In the genomic region with DNA sequence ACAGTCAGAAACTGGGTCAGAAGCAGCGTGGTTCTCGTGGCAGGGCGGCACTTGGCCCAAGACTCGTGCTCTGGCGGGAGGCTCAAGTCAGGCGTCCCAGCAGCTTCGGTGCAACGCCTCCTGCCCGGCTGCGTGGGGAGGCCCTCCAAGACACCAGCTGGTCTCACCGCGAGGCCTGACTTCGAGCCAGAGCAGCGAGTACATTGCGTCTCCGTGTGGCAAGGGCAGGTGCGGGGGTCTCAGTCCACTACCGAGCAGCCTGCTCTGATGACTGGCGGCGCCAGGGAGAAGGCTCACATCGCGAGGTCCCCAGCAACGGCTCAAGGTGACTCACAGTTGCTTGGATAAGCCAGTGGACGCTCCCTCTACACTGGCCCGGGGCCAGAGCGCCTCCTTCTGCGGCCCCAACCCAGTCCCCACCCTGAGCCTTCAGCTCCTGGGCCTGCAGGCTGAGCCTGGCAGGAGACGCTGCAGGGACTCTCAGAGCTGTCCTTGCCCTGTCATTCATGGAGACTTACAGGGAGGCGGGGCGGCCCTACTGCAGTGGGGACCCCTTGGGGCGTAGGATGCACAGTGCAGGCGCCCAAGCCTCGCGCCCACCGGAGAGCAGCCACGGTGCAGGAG, we compare ENCODE assay signal across 11 cellular contexts. TPM values are rescaled to one million over a fixed set of nuclear protein-coding genes. Genes with fewer than 3 reads are reported as not detected.
A peak's percentile ranks its signal among the peaks of the same experiment; 100 is the strongest.
DNase-seq lines count a peak whose midpoint lies in the region; ATAC-seq and TF ChIP-seq lines count a peak whose summit lies in the region.
"Had no signal": no experiment of that assay in that cellular context is flagged by ENCODE, and none has a peak within 500 bp of the region (broad histone marks: within the 10 kb centered on the region; RNA-seq: fewer than 3 reads in every experiment).

No MANE protein-coding gene starts in this region.

- CTCF ChIA-PET in AG04450 (lab: Charles Lee), result interaction anchor here (0.6 kb wide), 1 partner anchor 507 kb away, joined by 5 read pairs; no protein-coding TSS in a partner anchor

- H3K27ac Mint-ChIP-seq in endodermal cell (no peak overlapping the region), T-helper 17 cell (no peak overlapping the region)
- H3K27ac Mint-ChIP-seq: CD8-positive, alpha-beta T cell had no signal

- H3K4me1 ChIP-seq in endodermal cell (ENCODE audit: control insufficient read depth, insufficient read depth, low read length), result no peaks in the 10 kb centered on the region

- H3K4me1 Mint-ChIP-seq in endodermal cell, result no peaks in the 10 kb centered on the region
- H3K4me1 Mint-ChIP-seq in T-helper 17 cell, result peaks cover 3% of the 10 kb centered on the region

- H3K9me3 ChIP-seq in AG04450 (ENCODE audit: control insufficient read depth, insufficient read depth, low read length), result no peaks in the 10 kb centered on the region; the same call in 1 of the 2 replicates
- no peaks in the 10 kb centered on the region for H3K9me3 ChIP-seq in endodermal cell (ENCODE audit: control insufficient read depth, low read length)
- no peaks in the 10 kb centered on the region for H3K9me3 ChIP-seq in T-helper 17 cell (ENCODE audit: control insufficient read depth, low read length, poor library complexity, severe bottlenecking)

- H3K36me3 Mint-ChIP-seq in endodermal cell (ENCODE audit: low read depth), result peaks cover 41% of the 10 kb centered on the region
- peaks cover 5% of the 10 kb centered on the region for H3K36me3 Mint-ChIP-seq in T-helper 17 cell (ENCODE audit: low read depth)

- WGBS in endodermal cell (ENCODE audit: insufficient coverage in 1 of 2, insufficient read length in 1 of 2), 2 experiments, result 94 to 95% methylated on average over 33 to 36 of the region's 36 CpGs

- no peaks in the 10 kb centered on the region for H3K9me3 Mint-ChIP-seq in endodermal cell
- H3K9me3 Mint-ChIP-seq: activated naive CD4-positive, alpha-beta T cell treated with anti-CD3 and anti-CD28 coated beads, Interleukin-2, amount 50 U/mL, for 72 hours; CD8-positive, alpha-beta T cell had no signal

- POLR2A ChIA-PET in AG04450 (lab: Yijun Ruan, JAX), result no interaction called here

- ATAC-seq in T-helper 17 cell, result no peak
- ATAC-seq: CD8-positive, alpha-beta T cell had no signal

- H3K27ac ChIP-seq in AG04450 (ENCODE audit: low read depth, low read length), result no peak overlapping the region
- no peak overlapping the region for H3K27ac ChIP-seq in endodermal cell (ENCODE audit: low read depth, low read length)

- H3K4me3 Mint-ChIP-seq in endodermal cell, result no peak overlapping the region
- no peak overlapping the region for H3K4me3 Mint-ChIP-seq in T-helper 17 cell
- H3K4me3 Mint-ChIP-seq: CD8-positive, alpha-beta T cell had no signal

- H3K9ac ChIP-seq in endodermal cell (ENCODE audit: extremely low read depth, low read length, poor library complexity, severe bottlenecking), result no peak overlapping the region

- H3K4me3 ChIP-seq in AG04450 (ENCODE audit: low read depth, low read length) (no peak overlapping the region), endodermal cell (ENCODE audit: low read length) (no peak overlapping the region)

- no peaks in the 10 kb centered on the region for H3K27me3 Mint-ChIP-seq in endodermal cell (ENCODE audit: insufficient read depth)
- no peaks in the 10 kb centered on the region for H3K27me3 Mint-ChIP-seq in T-helper 17 cell

- H3K36me3 ChIP-seq in endodermal cell (ENCODE audit: control insufficient read depth, insufficient read depth, low read length), result peaks cover 33% of the 10 kb centered on the region

- H3K27me3 ChIP-seq in AG04450 (ENCODE audit: control insufficient read depth, insufficient read depth, low read length) (no peaks in the 10 kb centered on the region), endodermal cell (ENCODE audit: control insufficient read depth, insufficient read depth, low read length, poor library complexity, severe bottlenecking) (no peaks in the 10 kb centered on the region)

- TF ChIP-seq CTCF in AG04450 (IDR thresholded peaks at IDR 0.05; ENCODE audit: low read depth, low read length) (peak; percentile 14; the same call in 1 of the 2 replicates), endodermal cell (conservative IDR thresholded peaks at IDR 0.05) (peak; percentile 53)

- DNase-seq in AG04450 (ENCODE audit: low read depth, low spot score), result no peak
- peak; percentile 37 for DNase-seq in NAMALWA (ENCODE audit: low spot score)
- DNase-seq in endodermal cell, result peak; percentile 69
- peak; percentile 16 for DNase-seq in myocyte (ENCODE audit: low read depth)
- no peak for DNase-seq in T-helper 17 cell
- no peak for DNase-seq in MV-4-11 (lab: John Stamatoyannopoulos, UW)
- DNase-seq in DMS79 (lab: John Stamatoyannopoulos, UW), result no peak
- DNase-seq in UCSD-AML1 (lab: John Stamatoyannopoulos, UW; ENCODE audit: unreplicated experiment), result no peak
- DNase-seq: NCI-H1930 had no signal

RNA-seq across cellular contexts. Expression of gene PRKAR1B, which starts 41.9 kb away (rescaled TPM):
- polyA plus RNA-seq in AG04450 (2011; rRNA removed), result 16.1 and 17.8 TPM in 2 replicates
- 19.2 and 24.0 TPM in 2 replicates for polyA minus RNA-seq in AG04450 (2011; rRNA and poly(A)+ RNA removed)
- total RNA-seq in endodermal cell (10 to 100 TPM; 33.5 to 43.2 TPM), myocyte (12.3 and 16.4 TPM in 2 replicates), T-helper 17 cell (10 to 100 TPM in 1 of 2 donors, 1 to 10 TPM in 1; 10.0 to 22.1 TPM)
- polyA plus RNA-seq in endodermal cell (2013, experiment 1 of 2), result 12.8 TPM
- 12.0 TPM for polyA plus RNA-seq in endodermal cell (2013, experiment 2 of 2)
- 14.8 TPM for polyA plus RNA-seq in myocyte (2012)

RNA-seq across cellular contexts. Expression of gene DNAAF5, which starts 42.5 kb away (rescaled TPM):
- polyA plus RNA-seq in AG04450 (2011; rRNA removed), result 12.6 and 16.9 TPM in 2 replicates
- 23.0 and 24.0 TPM in 2 replicates for polyA minus RNA-seq in AG04450 (2011; rRNA and poly(A)+ RNA removed)
- total RNA-seq in endodermal cell (10 to 100 TPM; 54.2 to 54.3 TPM), myocyte (38.2 and 40.9 TPM in 2 replicates), T-helper 17 cell (10 to 100 TPM; 10.7 to 13.7 TPM)
- 28.7 TPM for polyA plus RNA-seq in endodermal cell (2013, experiment 1 of 2)
- 27.9 TPM for polyA plus RNA-seq in endodermal cell (2013, experiment 2 of 2)
- 24.9 TPM for polyA plus RNA-seq in myocyte (2012)

Comparison
In these comparisons a context has a peak if more than half of its experiments do, and no peak if none do; other contexts are left out.
1. DNase-seq: peak in NAMALWA (single experiment), endodermal cell (single experiment) and myocyte (single experiment); none in AG04450 (single experiment), T-helper 17 cell (0 of 3), MV-4-11 (single experiment), DMS79 (single experiment) and UCSD-AML1 (single experiment).